In genomic region chr3:31307131-31307785, GRCh38 we compare ENCODE assay signal across 18 cellular contexts.
A peak's percentile ranks its signal among the peaks of the same experiment; 100 is the strongest.
DNase-seq lines count a peak whose midpoint lies in the region; ATAC-seq, FAIRE-seq and TF ChIP-seq lines count a peak whose summit lies in the region.
"Had no signal": no experiment of that assay in that cellular context is flagged by ENCODE, and none has a peak within 500 bp of the region (broad histone marks: within the 10 kb centered on the region; RNA-seq: fewer than 3 reads in every experiment).

No MANE protein-coding gene starts in this region.

- H3K9ac ChIP-seq in liver (ENCODE audit: low read depth in 1 of 2, low read length in 2 of 2) (no peak overlapping the region), HepG2 (ENCODE audit: insufficient read depth, low read depth, low read length) (no peak overlapping the region)

- H3K27me3 Mint-ChIP-seq in mesothelial cell of epicardium (ENCODE audit: low read depth): no peaks in the 10 kb centered on the region

- POLR2A ChIA-PET in HepG2 (lab: Yijun Ruan, JAX): no interaction called here

- H3K27ac Mint-ChIP-seq in mesothelial cell of epicardium: peak overlapping the region; percentile 60

- H3K9me3 ChIP-seq in liver (ENCODE audit: control insufficient read depth in 4 of 4, low read length in 3 of 4) (peaks cover 0 to 4% (median 0%) of the 10 kb centered on the region in 4 donors), HepG2 (ENCODE audit: low read length) (no peaks in the 10 kb centered on the region), tibial artery (no peaks in the 10 kb centered on the region)

- in situ Hi-C loops in HepG2 (cut with HindIII; ENCODE audit: extremely low pct_ligation_motif_present, low pct_unique_long_range_greater_than_20kb): no loop called here

- H3K4me3 Mint-ChIP-seq in mesothelial cell of epicardium: no peak overlapping the region
- H3K4me3 Mint-ChIP-seq: CD14-positive monocyte had no signal

- H3K27ac ChIP-seq in liver (ENCODE audit: low read depth in 1 of 2, low read length in 2 of 2): no peak overlapping the region
- H3K27ac ChIP-seq in HepG2 (ENCODE audit: extremely low read length, insufficient read depth, low read length): no peak overlapping the region
- H3K27ac ChIP-seq in tibial artery: no peak overlapping the region

- TF ChIP-seq EP300 in HepG2 (IDR thresholded peaks at IDR 0.05; ENCODE audit: low read depth in 2 of 2, low read length in 2 of 2): no peak
- TF ChIP-seq EP300 in HepG2 (CRISPR knock-in tag; IDR thresholded peaks at IDR 0.05; ENCODE audit: borderline replicate concordance): no peak

- TF ChIP-seq RAD21 in liver (IDR thresholded peaks at IDR 0.05): no peak
- no peak for TF ChIP-seq RAD21 in HepG2 (CRISPR knock-in tag; IDR thresholded peaks at IDR 0.05)

- H3K4me2 ChIP-seq in HepG2 (ENCODE audit: low read depth, low read length): no peak overlapping the region

- TF ChIP-seq CTCF in liver (IDR thresholded peaks at IDR 0.05; ENCODE audit: low read depth, low read length, missing input control): no peak
- no peak for TF ChIP-seq CTCF in HepG2 (CRISPR knock-in tag; IDR thresholded peaks at IDR 0.05)
- no peak for TF ChIP-seq CTCF in mesothelial cell of epicardium (IDR thresholded peaks at IDR 0.05; ENCODE audit: unreplicated experiment)
- no peak for TF ChIP-seq CTCF in tibial artery (IDR thresholded peaks at IDR 0.05)

- no peaks in the 10 kb centered on the region for H3K36me3 ChIP-seq in liver (ENCODE audit: control insufficient read depth in 4 of 4, insufficient read depth in 3 of 4, low read depth in 1 of 4, low read length in 3 of 4)
- H3K36me3 ChIP-seq in HepG2 (replicated peaks in 1 of 2; ENCODE audit: control insufficient read depth in 1 of 2, insufficient read depth in 2 of 2, low read length in 2 of 2): no peaks in the 10 kb centered on the region
- H3K36me3 ChIP-seq in tibial artery: no peaks in the 10 kb centered on the region

- H3K36me3 Mint-ChIP-seq in mesothelial cell of epicardium: no peaks in the 10 kb centered on the region
- H3K36me3 Mint-ChIP-seq: CD14-positive monocyte had no signal

- peaks cover 15% of the 10 kb centered on the region for H3K4me1 Mint-ChIP-seq in mesothelial cell of epicardium

- peaks cover 7% of the 10 kb centered on the region for H3K9me3 Mint-ChIP-seq in mesothelial cell of epicardium
- H3K9me3 Mint-ChIP-seq: CD14-positive monocyte had no signal

- H4K20me1 ChIP-seq in HepG2 (ENCODE audit: insufficient read depth, low read length): no peaks in the 10 kb centered on the region

- intact Hi-C loops in HepG2 (cut with micrococcal nuclease; ENCODE audit: unreplicated experiment): no loop called here
- intact Hi-C loops in tibial artery (cut with DNase I; ENCODE audit: low total_unique reads): no loop called here

- CTCF ChIA-PET in HepG2 (lab: Yijun Ruan, JAX; ENCODE audit: low intra/inter-chr PET ratio, low total read pairs): no interaction called here

- H3K27me3 ChIP-seq in liver (ENCODE audit: control insufficient read depth in 4 of 4, insufficient read depth in 4 of 4, low read length in 3 of 4) (no peaks in the 10 kb centered on the region), HepG2 (ENCODE audit: control insufficient read depth in 1 of 2, insufficient read depth in 2 of 2, low read length in 2 of 2) (no peaks in the 10 kb centered on the region; a peak in 1 of 5 replicates), tibial artery (no peaks in the 10 kb centered on the region)

- DNase-seq in HepG2 (ENCODE audit: low spot score) (no peak), astrocyte of the hippocampus (ENCODE audit: low read depth, low spot score) (peak; percentile 20), mesothelial cell of epicardium (ENCODE audit: low spot score in 2 of 2, unreplicated experiment in 2 of 2) (no peak), tibial artery (no peak), anterior cingulate cortex (lab: John Stamatoyannopoulos, UW) (no peak)
- DNase-seq: DMS79, H7, KG1, NCI-H1105 treated with DMSO at 0.1 percent for 48 hours, NCI-H1694, NCI-H510A, NCI-H748 treated with DMSO at 0.1 percent for 48 hours, OCI-M1, RPMI8226 had no signal

- no peaks in the 10 kb centered on the region for H3K4me1 ChIP-seq in liver (ENCODE audit: control insufficient read depth in 4 of 4, insufficient read depth in 4 of 4, low read length in 3 of 4)
- H3K4me1 ChIP-seq in HepG2 (ENCODE audit: insufficient read depth, low read length): peaks cover 16% of the 10 kb centered on the region; the same call in 1 of the 2 replicates
- H3K4me1 ChIP-seq in tibial artery: peaks cover 0 to 18% (median 2%) of the 10 kb centered on the region in 4 donors

- no peak for FAIRE-seq in HepG2 (lab: Jason Lieb, UNC)
- FAIRE-seq: GM12892 had no signal

- H3K79me2 ChIP-seq in HepG2 (ENCODE audit: insufficient read depth, low read length): no peaks in the 10 kb centered on the region

- 91% methylated on average over 1 of the region's 1 CpG for WGBS in liver
- WGBS in HepG2 (ENCODE audit: low lambda C conversion rate): 75% methylated on average over 1 of the region's 1 CpG

- H2AFZ ChIP-seq in HepG2 (ENCODE audit: low read length): no peak overlapping the region

- ATAC-seq in HepG2 (no peak), GM18505 (IDR thresholded peaks at IDR 0.05; ENCODE audit: unreplicated experiment) (no peak)

- TF ChIP-seq POLR2A in HepG2 (IDR thresholded peaks at IDR 0.05; ENCODE audit: insufficient read depth in 1 of 2, low read depth in 2 of 2, low read length in 2 of 2) (no peak), GM18505 (IDR thresholded peaks at IDR 0.05; ENCODE audit: borderline replicate concordance, extremely low read depth, insufficient read depth, insufficient read length) (no peak)

- H3K4me3 ChIP-seq in liver (ENCODE audit: low read depth in 1 of 3, low read length in 3 of 3) (no peak overlapping the region), HepG2 (replicated peaks in 1 of 3; ENCODE audit: insufficient read depth in 1 of 3, low read depth in 2 of 3, low read length in 3 of 3) (no peak overlapping the region), tibial artery (no peak overlapping the region)

- BruUV-seq in HepG2 (replicated peaks; lab: Mats Ljungman, UMichigan): no TSS peak

TF ChIP-seq in liver, 16 proteins besides CTCF, POLR2A, EP300 and RAD21 (continues in another document):
- peak; percentile 88 for TF ChIP-seq NR2F2 (IDR thresholded peaks at IDR 0.05)
- TF ChIP-seq REST (IDR thresholded peaks at IDR 0.05): peak; percentile 89
- peak in 1 of 2 donors; percentile 13 for TF ChIP-seq RXRA (IDR thresholded peaks at IDR 0.05)
- TF ChIP-seq YY1 (IDR thresholded peaks at IDR 0.05): no peak
- TF ChIP-seq SP1 (IDR thresholded peaks at IDR 0.05): peak; percentile 10
- TF ChIP-seq EGR1 (IDR thresholded peaks at IDR 0.05; ENCODE audit: low read depth in 2 of 2): no peak

TF ChIP-seq in HepG2, 621 proteins besides CTCF, POLR2A, EP300 and RAD21 (continues in another document):
- no peak for TF ChIP-seq ZBED4 (CRISPR knock-in tag; IDR thresholded peaks at IDR 0.05; ENCODE audit: borderline replicate concordance)
